ENCODE assay signal across 15 cellular contexts in genomic region chr19:11198769-11199469, GRCh38. TPM values are rescaled to one million over a fixed set of nuclear protein-coding genes. Genes with fewer than 3 reads are reported as not detected.
DNase-seq lines count a peak whose midpoint lies in the region; ATAC-seq, FAIRE-seq and TF ChIP-seq lines count a peak whose summit lies in the region.
"Had no signal": no experiment of that assay in that cellular context is flagged by ENCODE, and none has a peak within 500 bp of the region (broad histone marks: within the 10 kb centered on the region; RNA-seq: fewer than 3 reads in every experiment).

No MANE protein-coding gene starts in this region.

- ATAC-seq in A549 (no peak), mucosa of descending colon (no peak)
- ATAC-seq: activated T-helper 17 cell treated with anti-CD3 and anti-CD28 coated beads, Interleukin-2, amount 50 U/mL, for 72 hours; left lobe of liver had no signal

- DNase-seq in A549 (ENCODE audit: low read depth in 1 of 2, low spot score in 1 of 2) (no peak), nephron progenitor cell (no peak), SHP77 (lab: John Stamatoyannopoulos, UW) (no peak), NCI-H226 (no peak), mucosa of descending colon (no peak)
- no peak for DNase-seq in stimulated activated CD4-positive, alpha-beta T cell treated with anti-CD3 and anti-CD28 coated beads, Interleukin-4, amount 100 ng/mL, for 1 hour
- DNase-seq: activated CD4-positive, alpha-beta T cell treated with anti-CD3 and anti-CD28 coated beads for 1 hour; GF-D8; NCI-H1092; retina had no signal

- TF ChIP-seq RAD21 in A549 (conservative IDR thresholded peaks at IDR 0.05 in 1 of 2, IDR thresholded peaks at IDR 0.05 in 1 of 2): no peak
- TF ChIP-seq RAD21 in Ishikawa (IDR thresholded peaks at IDR 0.05; ENCODE audit: low read depth): no peak

- H3K4me3 ChIP-seq in A549 (no peak overlapping the region), esophagus (ENCODE audit: low read depth in 1 of 2, low read length in 2 of 2) (no peak overlapping the region), mucosa of descending colon (no peak overlapping the region)

- FAIRE-seq in A549 (lab: Jason Lieb, UNC): no peak
- FAIRE-seq: colon had no signal

- no peaks in the 10 kb centered on the region for H3K9me3 Mint-ChIP-seq in nephron progenitor cell
- H3K9me3 Mint-ChIP-seq: activated T-helper 17 cell treated with anti-CD3 and anti-CD28 coated beads, Interleukin-2, amount 50 U/mL, for 72 hours had no signal

- CTCF ChIA-PET in A549 (lab: Yijun Ruan, JAX): interaction anchor here (0.8 to 6.4 kb wide), 3 partner anchors 8 to 262 kb away, joined by 5 to 40 read pairs (median 6); no protein-coding TSS in a partner anchor

- no peak for TF ChIP-seq CTCF in A549 (IDR thresholded peaks at IDR 0.05)
- TF ChIP-seq CTCF in nephron progenitor cell (IDR thresholded peaks at IDR 0.05): no peak
- no peak for TF ChIP-seq CTCF in mucosa of descending colon (IDR thresholded peaks at IDR 0.05)

- H3K4me1 Mint-ChIP-seq in nephron progenitor cell: peaks cover 20% of the 10 kb centered on the region
- H3K4me1 Mint-ChIP-seq: activated T-helper 17 cell treated with anti-CD3 and anti-CD28 coated beads, Interleukin-2, amount 50 U/mL, for 72 hours had no signal

- H3K4me2 ChIP-seq in A549: peak overlapping the region; percentile 38; the same call in 1 of the 3 replicates

- H3K9me3 ChIP-seq in A549: no peaks in the 10 kb centered on the region
- H3K9me3 ChIP-seq in esophagus (ENCODE audit: control insufficient read depth in 2 of 2, insufficient read depth in 1 of 2, low read depth in 1 of 2, low read length in 1 of 2): no peaks in the 10 kb centered on the region
- H3K9me3 ChIP-seq in mucosa of descending colon: no peaks in the 10 kb centered on the region

- intact Hi-C loops in mucosa of descending colon (cut with DNase I, micrococcal nuclease): no loop called here

- H3K27ac ChIP-seq in A549: peak overlapping the region; percentile 92 to 98
- peak overlapping the region; percentile 1 to 40 for H3K27ac ChIP-seq in esophagus (ENCODE audit: low read depth in 2 of 2, low read length in 1 of 2)

- H3K27ac Mint-ChIP-seq in nephron progenitor cell: no peak overlapping the region
- H3K27ac Mint-ChIP-seq: activated T-helper 17 cell treated with anti-CD3 and anti-CD28 coated beads, Interleukin-2, amount 50 U/mL, for 72 hours had no signal

- peaks cover 11% of the 10 kb centered on the region for H3K27me3 Mint-ChIP-seq in nephron progenitor cell (ENCODE audit: low read depth, poor library complexity)

- H3K36me3 ChIP-seq in esophagus (ENCODE audit: control insufficient read depth in 2 of 2, insufficient read depth in 2 of 2, low read length in 1 of 2) (peaks cover 0 to 11% of the 10 kb centered on the region in 2 donors), mucosa of descending colon (ENCODE audit: low read depth) (no peaks in the 10 kb centered on the region)

- no peak for TF ChIP-seq EP300 in A549 (IDR thresholded peaks at IDR 0.05)
- no peak for TF ChIP-seq EP300 in Ishikawa (IDR thresholded peaks at IDR 0.05; ENCODE audit: borderline replicate concordance)

- no peaks in the 10 kb centered on the region for H3K27me3 ChIP-seq in esophagus (ENCODE audit: control insufficient read depth in 1 of 2, insufficient read depth in 2 of 2, low read length in 2 of 2)

- 62% methylated on average over 7 of the region's 9 CpGs for WGBS in A549 (ENCODE audit: missing lambda C conversion rate)
- WGBS in esophagus, 2 donors: 74 to 82% methylated on average over 9 of the region's 9 CpGs

- no peak for TF ChIP-seq POLR2A in A549 (IDR thresholded peaks at IDR 0.05; ENCODE audit: low read length)

- POLR2A ChIA-PET in A549 (lab: Yijun Ruan, JAX): interaction anchor here (0.7 to 1.7 kb wide), 3 partner anchors 57 to 113 kb away, joined by 4 to 8 read pairs (median 7); no protein-coding TSS in a partner anchor

- H3K36me3 Mint-ChIP-seq in nephron progenitor cell (ENCODE audit: low read depth): no peaks in the 10 kb centered on the region

- H3K4me3 Mint-ChIP-seq in nephron progenitor cell: peak overlapping the region; percentile 52

- H3K4me1 ChIP-seq in A549: peaks cover 51% of the 10 kb centered on the region
- peaks cover 0 to 1% of the 10 kb centered on the region in 2 donors for H3K4me1 ChIP-seq in esophagus (ENCODE audit: control insufficient read depth in 2 of 2, insufficient read depth in 2 of 2, low read length in 1 of 2)
- peaks cover 11% of the 10 kb centered on the region for H3K4me1 ChIP-seq in mucosa of descending colon (ENCODE audit: low read depth)

TF ChIP-seq in A549, 52 proteins besides CTCF, POLR2A, EP300 and RAD21 (continues in another document):
- TF ChIP-seq USF2 (IDR thresholded peaks at IDR 0.05): peak; percentile 60
- TF ChIP-seq, protein P1, sequence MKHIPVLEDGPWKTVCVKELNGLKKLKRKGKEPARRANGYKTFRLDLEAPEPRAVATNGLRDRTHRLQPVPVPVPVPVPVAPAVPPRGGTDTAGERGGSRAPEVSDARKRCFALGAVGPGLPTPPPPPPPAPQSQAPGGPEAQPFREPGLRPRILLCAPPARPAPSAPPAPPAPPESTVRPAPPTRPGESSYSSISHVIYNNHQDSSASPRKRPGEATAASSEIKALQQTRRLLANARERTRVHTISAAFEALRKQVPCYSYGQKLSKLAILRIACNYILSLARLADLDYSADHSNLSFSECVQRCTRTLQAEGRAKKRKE (CRISPR knock-in tag; IDR thresholded peaks at IDR 0.05; ENCODE audit: low read depth): no peak

TF ChIP-seq in Ishikawa, 13 proteins besides CTCF, POLR2A, EP300 and RAD21:
- peak; percentile 60; the same call in 1 of the 2 replicates for TF ChIP-seq USF1 (IDR thresholded peaks at IDR 0.05)
- no peak for TF ChIP-seq TAF1 (IDR thresholded peaks at IDR 0.05; ENCODE audit: low read depth)
TF ChIP-seq in Ishikawa: peak in this region for 1.

RNA-seq across cellular contexts. Expression of gene KANK2, which starts 1.6 kb away (rescaled TPM):
- polyA plus RNA-seq in A549 (2011; rRNA removed) (20.5 and 35.5 TPM in 2 replicates), A549 (2017; fragmentation: RNase III; extraction: RNeasy Plus Mini Kit Qiagen cat#74134 plus additional on column Dnase treatment) (63.8 to 68.0 TPM (median 66.1 TPM) in 3 replicates), esophagus (10 to 100 TPM; 33.1 to 53.9 TPM)
- 42.9 and 53.3 TPM in 2 replicates for polyA plus RNA-seq in A549 (2012; cell fraction: cytosol; rRNA removed)
- 81.8 and 124 TPM in 2 replicates for polyA plus RNA-seq in A549 (2012; cell fraction: nucleus; rRNA removed)
- 45.0 and 60.0 TPM in 2 replicates for polyA minus RNA-seq in A549 (2011; rRNA and poly(A)+ RNA removed)
- 100 to 1,000 TPM in 1 of 3 donors, 10 to 100 TPM in 2; 28.0 to 562 (median 77.5) TPM for total RNA-seq in mucosa of descending colon

RNA-seq across cellular contexts. Expression of gene ANGPTL8, which starts 40.5 kb away (rescaled TPM):
- polyA plus RNA-seq in A549 (2011; rRNA removed): 0.12 TPM in 1 of 2 replicates, not detected in the other
- 0.20 TPM in 1 of 2 replicates, not detected in the other for polyA plus RNA-seq in A549 (2012; cell fraction: cytosol; rRNA removed)
- polyA plus RNA-seq in A549 (2012; cell fraction: nucleus; rRNA removed): 0.20 TPM in 1 of 2 replicates, not detected in the other
- 0.16 TPM in 1 of 3 replicates, not detected in the others for polyA plus RNA-seq in A549 (2017; fragmentation: RNase III; extraction: RNeasy Plus Mini Kit Qiagen cat#74134 plus additional on column Dnase treatment)
- polyA minus RNA-seq in A549 (2011; rRNA and poly(A)+ RNA removed): not detected in 2 replicates
- under 1 TPM in 1 of 2 donors, not detected in 1; 0.15 TPM for polyA plus RNA-seq in esophagus
- not detected for total RNA-seq in mucosa of descending colon
- total RNA-seq: activated T-helper 17 cell treated with anti-CD3 and anti-CD28 coated beads, Interleukin-2, amount 50 U/mL, for 72 hours had no signal

RNA-seq across cellular contexts. Expression of gene SPC24, which starts 43.3 kb away (rescaled TPM):
- polyA plus RNA-seq in A549 (2011; rRNA removed) (16.3 and 16.5 TPM in 2 replicates), A549 (2017; fragmentation: RNase III; extraction: RNeasy Plus Mini Kit Qiagen cat#74134 plus additional on column Dnase treatment) (21.8 to 22.2 TPM (median 22.2 TPM) in 3 replicates), esophagus (10 to 100 TPM in 1 of 2 donors, 1 to 10 TPM in 1; 3.7 to 11.4 TPM)
- 26.0 and 27.2 TPM in 2 replicates for polyA plus RNA-seq in A549 (2012; cell fraction: cytosol; rRNA removed)
- 20.8 and 24.2 TPM in 2 replicates for polyA plus RNA-seq in A549 (2012; cell fraction: nucleus; rRNA removed)
- 19.3 and 22.3 TPM in 2 replicates for polyA minus RNA-seq in A549 (2011; rRNA and poly(A)+ RNA removed)
- 10 to 100 TPM in 1 of 3 donors, 1 to 10 TPM in 2; 2.8 to 15.8 (median 3.8) TPM for total RNA-seq in mucosa of descending colon
